Comparison of ENCODE assay signal across 22 cellular contexts in the genomic region with DNA sequence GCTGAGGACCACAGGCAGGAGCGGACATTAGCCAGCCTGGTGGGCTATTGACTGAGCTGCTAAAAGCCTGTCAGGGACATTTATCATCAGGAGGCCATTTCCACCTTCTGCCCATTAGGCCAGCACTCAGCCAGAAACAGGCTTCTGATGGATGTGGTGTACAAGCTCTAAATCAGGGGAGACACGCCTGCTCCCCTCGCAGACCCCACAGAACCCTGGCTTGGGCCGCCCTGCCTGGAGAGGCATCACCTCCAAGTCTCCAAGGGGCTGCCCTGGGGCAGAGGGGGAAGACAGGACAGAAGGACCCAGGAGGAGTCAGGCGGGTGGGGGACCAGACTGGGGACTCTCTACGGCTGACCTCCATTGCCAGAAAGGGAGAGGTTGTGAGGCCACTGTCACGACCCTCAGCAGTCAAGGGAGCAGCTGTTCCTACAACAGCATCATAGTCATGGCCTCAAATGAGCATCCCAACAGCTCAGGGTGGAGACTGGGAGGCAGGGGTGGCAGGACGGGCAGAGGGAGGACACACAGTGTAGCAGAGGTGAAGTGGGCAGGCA. TPM values are rescaled to one million over a fixed set of nuclear protein-coding genes. Genes with fewer than 3 reads are reported as not detected.
DNase-seq lines count a peak whose midpoint lies in the region; ATAC-seq and TF ChIP-seq lines count a peak whose summit lies in the region.
"Had no signal": no experiment of that assay in that cellular context is flagged by ENCODE, and none has a peak within 500 bp of the region (broad histone marks: within the 10 kb centered on the region; RNA-seq: fewer than 3 reads in every experiment).

No MANE protein-coding gene starts in this region.

- TF ChIP-seq CTCF in transverse colon (IDR thresholded peaks at IDR 0.05): no peak

- no peak overlapping the region for H3K4me3 Mint-ChIP-seq in dendritic cell treated with granulocyte-macrophage colony-stimulating factor and Interleukin-4, amounts not matched to agents 40 ng/mL and 50 ng/mL, for 4 days
- H3K4me3 Mint-ChIP-seq: activated naive CD8-positive, alpha-beta T cell treated with anti-CD3 and anti-CD28 coated beads, Interleukin-2, amount 50 U/mL, for 24 hours had no signal

- ATAC-seq in GM21576 (IDR thresholded peaks at IDR 0.05; ENCODE audit: unreplicated experiment): no peak
- ATAC-seq: activated naive CD8-positive, alpha-beta T cell treated with anti-CD3 and anti-CD28 coated beads, Interleukin-2, amount 50 U/mL, for 24 hours had no signal

- intact Hi-C loops in dendritic cell treated with granulocyte-macrophage colony-stimulating factor and Interleukin-4, amounts not matched to agents 40 ng/mL and 50 ng/mL, for 4 days (cut with micrococcal nuclease): no loop called here
- intact Hi-C loops in transverse colon (cut with DNase I; ENCODE audit: low total_unique reads): no loop called here

- H3K36me3 Mint-ChIP-seq in dendritic cell treated with granulocyte-macrophage colony-stimulating factor and Interleukin-4, amounts not matched to agents 40 ng/mL and 50 ng/mL, for 4 days (ENCODE audit: low read depth): peaks cover 6% of the 10 kb centered on the region

- H3K27ac Mint-ChIP-seq in dendritic cell treated with granulocyte-macrophage colony-stimulating factor and Interleukin-4, amounts not matched to agents 40 ng/mL and 50 ng/mL, for 4 days: peak overlapping the region; percentile 25
- H3K27ac Mint-ChIP-seq: activated naive CD8-positive, alpha-beta T cell treated with anti-CD3 and anti-CD28 coated beads, Interleukin-2, amount 50 U/mL, for 24 hours had no signal

- H3K4me1 ChIP-seq in transverse colon: peaks cover 28 to 52% (median 37%) of the 10 kb centered on the region in 4 donors
- H3K4me1 ChIP-seq: HAP-1, right atrium auricular region, tibial nerve had no signal

- no peak for TF ChIP-seq EP300 in transverse colon (IDR thresholded peaks at IDR 0.05; ENCODE audit: low read depth)

- peak overlapping the region; percentile 83 to 91 (median 85) for H3K27ac ChIP-seq in transverse colon
- H3K27ac ChIP-seq: 22Rv1, brain microvascular endothelial cell, right atrium auricular region, SK-N-MC had no signal

- H3K9me3 ChIP-seq in transverse colon: no peaks in the 10 kb centered on the region
- H3K9me3 ChIP-seq: HAP-1, right atrium auricular region, tibial nerve had no signal

- no peaks in the 10 kb centered on the region for H3K27me3 ChIP-seq in transverse colon
- H3K27me3 ChIP-seq: brain microvascular endothelial cell, right atrium auricular region, tibial nerve had no signal

- in situ Hi-C loops in transverse colon (cut with MboI; ENCODE audit: low pct_ligation_motif_present in 1 of 4, low pct_unique_long_range_greater_than_20kb in 1 of 4, low sequenced_read_pairs in 3 of 4): no loop called here

- TF ChIP-seq POLR2A in transverse colon (IDR thresholded peaks at IDR 0.05): no peak

- WGBS in transverse colon (ENCODE audit: low coverage in 1 of 2), 2 donors: 65% methylated on average over 8 of the region's 8 CpGs; no CpG with 5 or more reads in 1 of the 2 donors

- H3K36me3 ChIP-seq in transverse colon: no peaks in the 10 kb centered on the region
- H3K36me3 ChIP-seq: brain microvascular endothelial cell, HAP-1, right atrium auricular region, tibial nerve had no signal

- H3K4me1 Mint-ChIP-seq in dendritic cell treated with granulocyte-macrophage colony-stimulating factor and Interleukin-4, amounts not matched to agents 40 ng/mL and 50 ng/mL, for 4 days (ENCODE audit: low read depth): peaks cover 41% of the 10 kb centered on the region
- H3K4me1 Mint-ChIP-seq: activated naive CD8-positive, alpha-beta T cell treated with anti-CD3 and anti-CD28 coated beads, Interleukin-2, amount 50 U/mL, for 24 hours had no signal

- H3K27me3 Mint-ChIP-seq in dendritic cell treated with granulocyte-macrophage colony-stimulating factor and Interleukin-4, amounts not matched to agents 40 ng/mL and 50 ng/mL, for 4 days: no peaks in the 10 kb centered on the region
- H3K27me3 Mint-ChIP-seq: activated naive CD8-positive, alpha-beta T cell treated with anti-CD3 and anti-CD28 coated beads, Interleukin-2, amount 50 U/mL, for 24 hours had no signal

- DNase-seq in activated CD4-positive, CD25-positive, alpha-beta regulatory T cell treated with anti-CD3 and anti-CD28 coated beads, Interleukin-2, amount 50 U/mL, for 72 hours: peak; percentile 16
- no peak for DNase-seq in activated CD4-positive, CD25-positive, alpha-beta regulatory T cell (lab: John Stamatoyannopoulos, UW)
- DNase-seq in mesenteric fat pad (ENCODE audit: low spot score) (peak; percentile 69), transverse colon (peak; percentile 6), NCI-H1092 treated with DMSO at 0.1 percent for 48 hours (lab: John Stamatoyannopoulos, UW) (no peak), COLO668 (lab: John Stamatoyannopoulos, UW; ENCODE audit: unreplicated experiment) (no peak)
- DNase-seq: activated naive CD8-positive, alpha-beta T cell treated with anti-CD3 and anti-CD28 coated beads, Interleukin-2, amount 50 U/mL, for 24 hours; brain microvascular endothelial cell; kidney glomerular epithelial cell; NCI-H146; NCI-H2171; NCI-H82; occipital lobe; stimulated activated naive CD4-positive, alpha-beta T cell had no signal

- H3K4me3 ChIP-seq in transverse colon: no peak overlapping the region
- H3K4me3 ChIP-seq: GM12878, HAP-1, right atrium auricular region, SK-N-MC, tibial nerve had no signal

- H3K9me3 Mint-ChIP-seq in dendritic cell treated with granulocyte-macrophage colony-stimulating factor and Interleukin-4, amounts not matched to agents 40 ng/mL and 50 ng/mL, for 4 days: no peaks in the 10 kb centered on the region
- H3K9me3 Mint-ChIP-seq: activated naive CD8-positive, alpha-beta T cell treated with anti-CD3 and anti-CD28 coated beads, Interleukin-2, amount 50 U/mL, for 24 hours had no signal

RNA-seq across cellular contexts. Expression of gene TRIM14, which starts 24.0 kb away (rescaled TPM):
- total RNA-seq in mesenteric fat pad (13.8 TPM), transverse colon (10 to 100 TPM; 28.7 to 58.7 (median 53.8) TPM)

RNA-seq across cellular contexts. Expression of gene CORO2A, which starts 49.4 kb away (rescaled TPM):
- total RNA-seq in mesenteric fat pad (2.5 TPM), transverse colon (10 to 100 TPM in 3 of 4 donors, 1 to 10 TPM in 1; 10.0 to 59.1 (median 47.1) TPM)

Comparison
In these comparisons a context has a peak if more than half of its experiments do, and no peak if none do; other contexts are left out.
1. DNase-seq: peak in activated CD4-positive, CD25-positive, alpha-beta regulatory T cell treated with anti-CD3 and anti-CD28 coated beads, Interleukin-2, amount 50 U/mL, for 72 hours (single experiment), mesenteric fat pad (single experiment) and transverse colon (single experiment); none in activated CD4-positive, CD25-positive, alpha-beta regulatory T cell (0 of 4), NCI-H1092 treated with DMSO at 0.1 percent for 48 hours (single experiment) and COLO668 (single experiment).